In the genomic region with DNA sequence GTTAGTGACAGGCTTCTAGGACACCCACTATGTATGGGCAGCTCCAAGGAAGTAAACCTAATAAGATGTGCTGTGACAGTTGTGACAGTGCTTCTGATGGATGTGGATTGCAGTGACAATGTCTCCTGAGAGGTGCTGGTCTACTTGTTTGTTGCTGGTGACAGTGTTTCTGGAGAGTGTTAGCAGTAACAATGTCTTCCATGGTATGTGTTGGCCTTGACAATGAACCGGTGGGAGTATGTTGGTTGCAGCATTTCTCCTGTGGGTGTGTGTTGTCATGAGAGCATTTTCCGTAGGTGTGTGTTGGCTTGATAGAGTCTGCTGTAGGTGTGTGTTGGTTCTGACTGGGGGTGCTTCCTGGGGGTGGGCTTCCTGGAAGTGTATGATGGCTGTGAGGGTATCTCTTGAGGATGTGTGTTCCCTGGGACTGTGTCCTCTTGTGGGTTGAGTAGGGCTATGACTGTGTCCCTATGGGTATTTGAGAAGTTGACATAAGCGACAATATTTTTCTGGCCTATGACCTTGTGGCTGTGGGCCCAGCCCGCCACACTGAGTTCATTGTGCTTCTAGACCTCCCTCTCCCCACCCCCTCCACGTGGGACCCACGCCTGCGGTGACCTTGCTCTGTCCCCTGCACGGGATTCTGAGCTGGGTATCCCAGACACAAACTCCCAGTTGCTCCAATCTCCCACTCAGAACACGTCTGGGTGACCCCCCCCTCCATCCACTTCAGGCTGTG, we compare ENCODE assay signal across 9 cellular contexts. TPM values are rescaled to one million over a fixed set of nuclear protein-coding genes. Genes with fewer than 3 reads are reported as not detected.
DNase-seq lines count a peak whose midpoint lies in the region; ATAC-seq and TF ChIP-seq lines count a peak whose summit lies in the region.
"Had no signal": no experiment of that assay in that cellular context is flagged by ENCODE, and none has a peak within 500 bp of the region (broad histone marks: within the 10 kb centered on the region; RNA-seq: fewer than 3 reads in every experiment).

No MANE protein-coding gene starts in this region.

- H3K27me3 ChIP-seq in SJSA1 (replicated peaks) = no peaks in the 10 kb centered on the region
- no peaks in the 10 kb centered on the region for H3K27me3 ChIP-seq in left ventricle myocardium inferior (ENCODE audit: low read depth)
- peaks cover 0 to 27% (median 9%) of the 10 kb centered on the region in 3 donors for H3K27me3 ChIP-seq in psoas muscle (ENCODE audit: insufficient read depth in 3 of 3, low read length in 2 of 3)

- H3K36me3 Mint-ChIP-seq in T-helper 2 cell treated with Interferon-gamma antibody and Interleukin-4, amounts not matched to agents 5 μg/mL and 100 μg/mL, for 36 hours (ENCODE audit: low read depth) = no peaks in the 10 kb centered on the region

- H3K27ac Mint-ChIP-seq in T-helper 2 cell treated with Interferon-gamma antibody and Interleukin-4, amounts not matched to agents 5 μg/mL and 100 μg/mL, for 36 hours = no peak overlapping the region

- peak in 3 of 4 donors; percentile 20 to 45 (median 29) for ATAC-seq in psoas muscle

- H3K4me3 ChIP-seq in SJSA1 (peak overlapping the region; percentile 41), left ventricle myocardium inferior (peak overlapping the region; percentile 68), psoas muscle (peak overlapping the region; percentile 59)

- H3K36me3 ChIP-seq in SJSA1 (no peaks in the 10 kb centered on the region), left ventricle myocardium inferior (no peaks in the 10 kb centered on the region), psoas muscle (ENCODE audit: insufficient read depth in 1 of 2, low read depth in 1 of 2) (no peaks in the 10 kb centered on the region)

- H3K27me3 Mint-ChIP-seq in T-helper 2 cell treated with Interferon-gamma antibody and Interleukin-4, amounts not matched to agents 5 μg/mL and 100 μg/mL, for 36 hours (ENCODE audit: low read depth) = peaks cover 18% of the 10 kb centered on the region

- 32 to 43% (median 40%) methylated on average over 9 of the region's 9 CpGs for WGBS in psoas muscle, 3 donors

- TF ChIP-seq CTCF in left ventricle myocardium inferior (IDR thresholded peaks at IDR 0.05; ENCODE audit: borderline replicate concordance) (no peak), psoas muscle (IDR thresholded peaks at IDR 0.05) (no peak)

- H3K4me1 ChIP-seq in SJSA1 (replicated peaks) (no peaks in the 10 kb centered on the region; the same call in none of the 2 replicates), left ventricle myocardium inferior (peaks cover 59% of the 10 kb centered on the region), psoas muscle (no peaks in the 10 kb centered on the region)

- intact Hi-C loops in left ventricle myocardium inferior (cut with micrococcal nuclease) = no loop called here
- intact Hi-C loops in psoas muscle (cut with DNase I) = no loop called here

- H3K9me3 Mint-ChIP-seq in T-helper 2 cell treated with Interferon-gamma antibody and Interleukin-4, amounts not matched to agents 5 μg/mL and 100 μg/mL, for 36 hours = no peaks in the 10 kb centered on the region

- DNase-seq in Ammon's horn (ENCODE audit: low spot score) (peak; percentile 60), SJSA1 (ENCODE audit: low read depth in 1 of 2, low spot score in 2 of 2) (no peak), left ventricle myocardium inferior (no peak), psoas muscle (no peak), DMS79 (lab: John Stamatoyannopoulos, UW) (no peak), SIG-M5 (lab: John Stamatoyannopoulos, UW) (no peak), DMS153 treated with DMSO at 0.1 percent for 48 hours (lab: John Stamatoyannopoulos, UW; ENCODE audit: unreplicated experiment) (no peak)
- DNase-seq in T-helper 2 cell treated with Interferon-gamma antibody and Interleukin-4, amounts not matched to agents 5 μg/mL and 100 μg/mL, for 36 hours (ENCODE audit: low spot score) = no peak
- DNase-seq: Calu3 had no signal

- H3K4me3 Mint-ChIP-seq in T-helper 2 cell treated with Interferon-gamma antibody and Interleukin-4, amounts not matched to agents 5 μg/mL and 100 μg/mL, for 36 hours = no peak overlapping the region

- H3K27ac ChIP-seq in SJSA1 (no peak overlapping the region), left ventricle myocardium inferior (replicated peaks) (peak overlapping the region; percentile 87), psoas muscle (peak overlapping the region; percentile 16)

- H3K9me3 ChIP-seq in SJSA1 (replicated peaks) = no peaks in the 10 kb centered on the region
- no peaks in the 10 kb centered on the region for H3K9me3 ChIP-seq in left ventricle myocardium inferior (replicated peaks)
- H3K9me3 ChIP-seq in psoas muscle = no peaks in the 10 kb centered on the region

- peaks cover 3% of the 10 kb centered on the region for H3K4me1 Mint-ChIP-seq in T-helper 2 cell treated with Interferon-gamma antibody and Interleukin-4, amounts not matched to agents 5 μg/mL and 100 μg/mL, for 36 hours (ENCODE audit: low read depth)

RNA-seq across cellular contexts. Expression of gene DCHS1, which starts 1.2 kb away (rescaled TPM):
- total RNA-seq in SJSA1 (2014; rRNA removed; shearing (Covaris generic)) = 7.8 and 12.0 TPM in 2 replicates
- total RNA-seq in left ventricle myocardium inferior (9.5 TPM), psoas muscle (1 to 10 TPM; 3.2 to 7.2 (median 5.4) TPM)
- 1 to 10 TPM in 2 of 3 donors, under 1 TPM in 1; 0.98 to 1.7 (median 1.1) TPM for polyA plus RNA-seq in psoas muscle

RNA-seq across cellular contexts. Expression of gene MRPL17, which starts 28.7 kb away (rescaled TPM):
- total RNA-seq in SJSA1 (2014; rRNA removed; shearing (Covaris generic)) = 38.7 and 79.8 TPM in 2 replicates
- total RNA-seq in left ventricle myocardium inferior = 40.2 TPM
- total RNA-seq in psoas muscle = 10 to 100 TPM; 27.2 to 44.8 (median 38.8) TPM
- 10 to 100 TPM; 43.0 to 95.6 (median 47.0) TPM for polyA plus RNA-seq in psoas muscle

RNA-seq across cellular contexts. Expression of gene TPP1, which starts 35.2 kb away (rescaled TPM):
- 5.9 and 6.8 TPM in 2 replicates for total RNA-seq in SJSA1 (2014; rRNA removed; shearing (Covaris generic))
- 84.2 TPM for total RNA-seq in left ventricle myocardium inferior
- total RNA-seq in psoas muscle = 10 to 100 TPM; 28.0 to 50.2 (median 35.8) TPM
- 10 to 100 TPM; 11.8 to 30.0 (median 21.6) TPM for polyA plus RNA-seq in psoas muscle

RNA-seq across cellular contexts. Expression of gene TAF10, which starts 42.4 kb away (rescaled TPM):
- total RNA-seq in SJSA1 (2014; rRNA removed; shearing (Covaris generic)) = 25.2 and 35.2 TPM in 2 replicates
- total RNA-seq in left ventricle myocardium inferior (106 TPM), psoas muscle (100 to 1,000 TPM in 2 of 4 donors, 10 to 100 TPM in 2; 70.4 to 119 (median 99.5) TPM)
- polyA plus RNA-seq in psoas muscle = 10 to 100 TPM; 67.0 to 80.3 (median 67.1) TPM

RNA-seq across cellular contexts. Expression of gene ILK, which starts 50.9 kb away (rescaled TPM):
- total RNA-seq in SJSA1 (2014; rRNA removed; shearing (Covaris generic)) = 160 and 180 TPM in 2 replicates
- total RNA-seq in left ventricle myocardium inferior = 192 TPM
- 10 to 100 TPM; 68.3 to 96.6 (median 84.3) TPM for total RNA-seq in psoas muscle
- polyA plus RNA-seq in psoas muscle = 100 to 1,000 TPM in 2 of 3 donors, 10 to 100 TPM in 1; 75.8 to 173 (median 104) TPM
